Comparison of ENCODE assay signal across 8 cellular contexts in genomic region chr16:28553776-28554633, GRCh38. TPM values are rescaled to one million over a fixed set of nuclear protein-coding genes. Genes with fewer than 3 reads are reported as not detected.
A peak's percentile ranks its signal among the peaks of the same experiment; 100 is the strongest.
DNase-seq lines count a peak whose midpoint lies in the region; ATAC-seq and TF ChIP-seq lines count a peak whose summit lies in the region.

TSS of gene SGF29 (plus strand) at chr16:28553920. CDS start at chr16:28581070, 27,150 bp downstream.

- in situ Hi-C loops in KBM-7 (cut with MboI; ENCODE audit: low pct_unique_long_range_greater_than_20kb, low sequenced_read_pairs): no loop called here

- no peak within 1 kb of the TSS for H3K9ac ChIP-seq in muscle layer of colon (ENCODE audit: low read length)

- H3K4me3 ChIP-seq in esophagus (ENCODE audit: low read depth in 1 of 2, low read length in 2 of 2) (peak within 1 kb of the TSS; percentile 54 to 61), muscle layer of colon (ENCODE audit: low read depth in 1 of 2, low read length in 2 of 2) (peak within 1 kb of the TSS; percentile 57 to 63)

- H3K4me1 ChIP-seq in esophagus (ENCODE audit: control insufficient read depth in 2 of 2, insufficient read depth in 2 of 2, low read length in 1 of 2) (no peaks in the 10 kb centered on the region), muscle layer of colon (ENCODE audit: insufficient read depth, low read length) (peaks cover 9% of the 10 kb centered on the region)

- WGBS in esophagus, 2 donors: 1% methylated on average over 77 to 87 of the region's 88 CpGs

- H3K27ac ChIP-seq in esophagus (ENCODE audit: low read depth in 2 of 2, low read length in 1 of 2) (peak within 1 kb of the TSS; percentile 92 to 96), muscle layer of colon (ENCODE audit: low read depth, low read length) (peak within 1 kb of the TSS; percentile 92)

- peak within 1 kb of the TSS; percentile 89 for H3K4me3 Mint-ChIP-seq in activated T-cell treated with anti-CD3 and anti-CD28 coated beads, Interleukin-2, amount 50 U/mL, for 24 hours

- peak; percentile 71 for ATAC-seq in GM21619 (IDR thresholded peaks at IDR 0.05; ENCODE audit: unreplicated experiment)

- DNase-seq in DMS53 treated with DMSO at 0.1 percent for 48 hours (lab: John Stamatoyannopoulos, UW; ENCODE audit: unreplicated experiment) (peak; percentile 69), KBM-7 (peak; percentile 95)
- peak; percentile 93 for DNase-seq in activated T-cell treated with anti-CD3 and anti-CD28 coated beads, Interleukin-2, amount 50 U/mL, for 24 hours
- peak; percentile 84 for DNase-seq in stimulated activated CD8-positive, alpha-beta memory T cell treated with anti-CD3 and anti-CD28 coated beads, Interleukin-7, amount 100 ng/mL, for 24 hours (ENCODE audit: low read depth)

- H3K4me1 Mint-ChIP-seq in activated T-cell treated with anti-CD3 and anti-CD28 coated beads, Interleukin-2, amount 50 U/mL, for 24 hours (ENCODE audit: low read depth): peaks cover 38% of the 10 kb centered on the region

- peak within 1 kb of the TSS; percentile 99 for H3K27ac Mint-ChIP-seq in activated T-cell treated with anti-CD3 and anti-CD28 coated beads, Interleukin-2, amount 50 U/mL, for 24 hours

- H3K36me3 Mint-ChIP-seq in activated T-cell treated with anti-CD3 and anti-CD28 coated beads, Interleukin-2, amount 50 U/mL, for 24 hours (ENCODE audit: low read depth): peaks cover 30% of the 10 kb centered on the region

- H3K9me3 Mint-ChIP-seq in activated T-cell treated with anti-CD3 and anti-CD28 coated beads, Interleukin-2, amount 50 U/mL, for 24 hours: no peaks in the 10 kb centered on the region

- H3K27me3 ChIP-seq in esophagus (ENCODE audit: control insufficient read depth in 1 of 2, insufficient read depth in 2 of 2, low read length in 2 of 2): no peaks in the 10 kb centered on the region
- no peaks in the 10 kb centered on the region for H3K27me3 ChIP-seq in muscle layer of colon (ENCODE audit: control insufficient read depth in 1 of 2, insufficient read depth in 2 of 2, low read length in 2 of 2)

- H3K36me3 ChIP-seq in esophagus (ENCODE audit: control insufficient read depth in 2 of 2, insufficient read depth in 2 of 2, low read length in 1 of 2) (peaks cover 0 to 3% of the 10 kb centered on the region in 2 donors), muscle layer of colon (ENCODE audit: insufficient read depth, low read length) (peaks cover 16% of the 10 kb centered on the region)

- H3K9me3 ChIP-seq in esophagus (ENCODE audit: control insufficient read depth in 2 of 2, insufficient read depth in 1 of 2, low read depth in 1 of 2, low read length in 1 of 2) (no peaks in the 10 kb centered on the region), muscle layer of colon (ENCODE audit: low read length) (no peaks in the 10 kb centered on the region)

- no peaks in the 10 kb centered on the region for H3K27me3 Mint-ChIP-seq in activated T-cell treated with anti-CD3 and anti-CD28 coated beads, Interleukin-2, amount 50 U/mL, for 24 hours

TF ChIP-seq in PFSK-1, 5 proteins besides CTCF, POLR2A, EP300 and RAD21:
- TF ChIP-seq POLR2AphosphoS5 (IDR thresholded peaks at IDR 0.05; ENCODE audit: low read depth, low read length) (peak; percentile 98), TAF1 (IDR thresholded peaks at IDR 0.05; ENCODE audit: borderline replicate concordance, insufficient read depth, low read length) (no peak)

RNA-seq across cellular contexts. Expression of gene SGF29, which starts in this region (rescaled TPM):
- 64.8 TPM for polyA plus RNA-seq in PFSK-1 (2012; ENCODE audit: insufficient read length, low read depth)
- polyA plus RNA-seq in esophagus: 10 to 100 TPM; 16.3 to 17.6 TPM

Comparison
In these comparisons a context has a peak if more than half of its experiments do, and no peak if none do; other contexts are left out.
1. Peak in every context shown above with its lines: DNase-seq, ATAC-seq, H3K4me3 ChIP-seq and H3K27ac ChIP-seq.